In genomic region chr19:376111-376470, GRCh38 we compare ENCODE assay signal across 41 cellular contexts. TPM values are rescaled to one million over a fixed set of nuclear protein-coding genes. Genes with fewer than 3 reads are reported as not detected.
"Had no signal": no experiment of that assay in that cellular context is flagged by ENCODE, and none has a peak within 500 bp of the region (broad histone marks: within the 10 kb centered on the region; RNA-seq: fewer than 3 reads in every experiment).

No MANE protein-coding gene starts in this region.

- H3K27me3 Mint-ChIP-seq: activated CD8-positive, alpha-beta memory T cell treated with anti-CD3 and anti-CD28 coated beads, Interleukin-2, amount 10 ng/mL, durations not matched to agents 7 days and 5 days had no signal

- H3K4me3 Mint-ChIP-seq: activated CD4-positive, alpha-beta memory T cell treated with anti-CD3 and anti-CD28 coated beads for 36 hours; activated CD4-positive, alpha-beta T cell treated with anti-CD3 and anti-CD28 coated beads for 36 hours; activated CD4-positive, alpha-beta T cell treated with anti-CD3 and anti-CD28 coated beads, Interleukin-2, amount 10 ng/mL, durations not matched to agents 24 days and 14 days; activated CD8-positive, alpha-beta memory T cell treated with anti-CD3 and anti-CD28 coated beads, Interleukin-2, amount 10 ng/mL, durations not matched to agents 7 days and 5 days; activated CD8-positive, alpha-beta T cell treated with anti-CD3 and anti-CD28 coated beads, Interleukin-2, amount 10 ng/mL, durations not matched to agents 7 days and 5 days; activated naive CD8-positive, alpha-beta T cell; activated T-helper 1 cell treated with anti-CD3 and anti-CD28 coated beads, Interleukin-12 subunit alpha, Interleukin-12 subunit beta, Interleukin-2, Interleukin-4 antibody, amounts not matched to agents 30 ng/mL and 10 ng/mL and 1 ng/mL, durations not matched to agents 14 hours and 24 hours and 36 hours; brain; effector memory CD8-positive, alpha-beta T cell; T-helper 17 cell; T-helper 2 cell treated with Interferon-gamma antibody and Interleukin-4, amounts not matched to agents 5 μg/mL and 100 μg/mL, for 36 hours had no signal

- H3K9me3 ChIP-seq: ascending aorta, breast epithelium, colonic mucosa, esophagus squamous epithelium, gastroesophageal sphincter, heart right ventricle had no signal

- DNase-seq: activated CD4-positive, alpha-beta memory T cell treated with anti-CD3 and anti-CD28 coated beads for 36 hours; activated CD4-positive, alpha-beta T cell treated with anti-CD3 and anti-CD28 coated beads for 36 hours; activated CD4-positive, alpha-beta T cell treated with anti-CD3 and anti-CD28 coated beads, Interleukin-2, amount 10 ng/mL, durations not matched to agents 24 days and 14 days; activated CD4-positive, CD25-positive, alpha-beta regulatory T cell; activated CD4-positive, CD25-positive, alpha-beta regulatory T cell treated with anti-CD3 and anti-CD28 coated beads, Interleukin-2, amount 50 U/mL, for 72 hours; activated CD8-positive, alpha-beta memory T cell treated with anti-CD3 and anti-CD28 coated beads, Interleukin-2, amount 10 ng/mL, durations not matched to agents 7 days and 5 days; activated CD8-positive, alpha-beta memory T cell treated with anti-CD3 and anti-CD28 coated beads, Interleukin-2, amount 50 U/mL, for 4 hours; activated CD8-positive, alpha-beta T cell treated with anti-CD3 and anti-CD28 coated beads, Interleukin-2, amount 10 ng/mL, durations not matched to agents 7 days and 5 days; activated gamma-delta T cell treated with Interleukin-2 at 50 U/mL for 16 hours; activated naive CD4-positive, alpha-beta T cell treated with anti-CD3 and anti-CD28 coated beads, Interleukin-2, amount 50 U/mL, for 16 hours; activated naive CD4-positive, alpha-beta T cell treated with Interleukin-2 at 50 U/mL for 16 hours; activated T-cell treated with anti-CD3 and anti-CD28 coated beads, Interleukin-2, amount 50 U/mL, for 1 hour; activated T-cell treated with anti-CD3 and anti-CD28 coated beads, Interleukin-2, amount 50 U/mL, for 48 hours; central memory CD4-positive, alpha-beta T cell; cerebellar nuclear complex; colonic mucosa; dermis blood vessel endothelial cell; effector CD4-positive, alpha-beta T cell; effector memory CD8-positive, alpha-beta T cell; esophagus squamous epithelium; foreskin melanocyte; heart right ventricle; T-helper 1 cell; T-helper 17 cell; T1000; WERI-Rb-1 had no signal

- H3K36me3 ChIP-seq: ascending aorta, breast epithelium, cardiac muscle cell, colonic mucosa, esophagus squamous epithelium, gastroesophageal sphincter, heart right ventricle, WERI-Rb-1 had no signal

- FAIRE-seq: endometrium, endothelial cell of umbilical vein had no signal

- H3K9me3 Mint-ChIP-seq: activated CD4-positive, alpha-beta memory T cell treated with anti-CD3 and anti-CD28 coated beads for 36 hours; activated CD4-positive, alpha-beta T cell treated with anti-CD3 and anti-CD28 coated beads, Interleukin-2, amount 10 ng/mL, durations not matched to agents 24 days and 14 days; activated T-helper 2 cell treated with anti-CD3 and anti-CD28 coated beads, Interferon-gamma antibody, Interleukin-2, Interleukin-4, amounts not matched to agents 10 μg/mL and 5 μg/mL and 100 μg/mL, durations not matched to agents 14 hours and 24 hours and 36 hours; effector memory CD8-positive, alpha-beta T cell; T-helper 2 cell treated with Interferon-gamma antibody and Interleukin-4, amounts not matched to agents 5 μg/mL and 100 μg/mL, for 36 hours had no signal

- H3K4me3 ChIP-seq: ascending aorta, breast epithelium, cardiac muscle cell, colonic mucosa, esophagus squamous epithelium, gastroesophageal sphincter, heart right ventricle had no signal

- H3K36me3 Mint-ChIP-seq: activated CD4-positive, alpha-beta memory T cell treated with anti-CD3 and anti-CD28 coated beads for 36 hours; activated CD8-positive, alpha-beta memory T cell treated with anti-CD3 and anti-CD28 coated beads, Interleukin-2, amount 10 ng/mL, durations not matched to agents 7 days and 5 days; activated naive CD8-positive, alpha-beta T cell; brain had no signal

- ATAC-seq: activated CD4-positive, alpha-beta T cell treated with anti-CD3 and anti-CD28 coated beads for 36 hours; activated CD8-positive, alpha-beta memory T cell treated with anti-CD3 and anti-CD28 coated beads, Interleukin-2, amount 10 ng/mL, durations not matched to agents 7 days and 5 days; activated CD8-positive, alpha-beta T cell treated with anti-CD3 and anti-CD28 coated beads, Interleukin-2, amount 10 ng/mL, durations not matched to agents 7 days and 5 days; effector memory CD8-positive, alpha-beta T cell; gastroesophageal sphincter; heart right ventricle; T-helper 17 cell had no signal

- H3K27ac Mint-ChIP-seq: activated CD4-positive, alpha-beta memory T cell treated with anti-CD3 and anti-CD28 coated beads for 36 hours; activated CD4-positive, alpha-beta T cell treated with anti-CD3 and anti-CD28 coated beads for 36 hours; activated CD4-positive, alpha-beta T cell treated with anti-CD3 and anti-CD28 coated beads, Interleukin-2, amount 10 ng/mL, durations not matched to agents 24 days and 14 days; activated CD8-positive, alpha-beta memory T cell treated with anti-CD3 and anti-CD28 coated beads, Interleukin-2, amount 10 ng/mL, durations not matched to agents 7 days and 5 days; activated CD8-positive, alpha-beta T cell treated with anti-CD3 and anti-CD28 coated beads, Interleukin-2, amount 10 ng/mL, durations not matched to agents 7 days and 5 days; activated naive CD8-positive, alpha-beta T cell; activated T-helper 1 cell treated with anti-CD3 and anti-CD28 coated beads, Interleukin-12 subunit alpha, Interleukin-12 subunit beta, Interleukin-2, Interleukin-4 antibody, amounts not matched to agents 30 ng/mL and 10 ng/mL and 1 ng/mL, durations not matched to agents 14 hours and 24 hours and 36 hours; activated T-helper 2 cell treated with anti-CD3 and anti-CD28 coated beads, Interferon-gamma antibody, Interleukin-2, Interleukin-4, amounts not matched to agents 10 μg/mL and 5 μg/mL and 100 μg/mL, durations not matched to agents 14 hours and 24 hours and 36 hours; brain; effector memory CD8-positive, alpha-beta T cell; T-helper 17 cell; T-helper 2 cell treated with Interferon-gamma antibody and Interleukin-4, amounts not matched to agents 5 μg/mL and 100 μg/mL, for 36 hours had no signal

- H3K27me3 ChIP-seq: ascending aorta, cardiac muscle cell, colonic mucosa had no signal

- H3K4me1 Mint-ChIP-seq: activated CD4-positive, alpha-beta T cell treated with anti-CD3 and anti-CD28 coated beads for 36 hours; activated CD8-positive, alpha-beta memory T cell treated with anti-CD3 and anti-CD28 coated beads, Interleukin-2, amount 10 ng/mL, durations not matched to agents 7 days and 5 days had no signal

- H3K4me1 ChIP-seq: ascending aorta, colonic mucosa had no signal

- H3K27ac ChIP-seq: ascending aorta, breast epithelium, cardiac muscle cell, colonic mucosa, epithelial cell of prostate, esophagus squamous epithelium, gastroesophageal sphincter, heart right ventricle, WERI-Rb-1 had no signal

RNA-seq across cellular contexts. Expression of gene C2CD4C, which starts 32.9 kb away (rescaled TPM):
- total RNA-seq: activated CD8-positive, alpha-beta memory T cell treated with anti-CD3 and anti-CD28 coated beads for 36 hours; activated CD8-positive, alpha-beta memory T cell treated with anti-CD3 and anti-CD28 coated beads, Interleukin-2, amount 10 ng/mL, durations not matched to agents 7 days and 5 days; activated CD8-positive, alpha-beta T cell treated with anti-CD3 and anti-CD28 coated beads, Interleukin-2, amount 10 ng/mL, durations not matched to agents 7 days and 5 days; fibroblast of villous mesenchyme; T-helper 17 cell had no signal
- polyA plus RNA-seq: fibroblast of lung had no signal
